Comparison of ENCODE assay signal across 21 cellular contexts in genomic region chr3:14812196-14812785, GRCh38. TPM values are rescaled to one million over a fixed set of nuclear protein-coding genes. Genes with fewer than 3 reads are reported as not detected.
DNase-seq lines count a peak whose midpoint lies in the region; ATAC-seq and TF ChIP-seq lines count a peak whose summit lies in the region.
"Had no signal": no experiment of that assay in that cellular context is flagged by ENCODE, and none has a peak within 500 bp of the region (broad histone marks: within the 10 kb centered on the region; RNA-seq: fewer than 3 reads in every experiment).

No MANE protein-coding gene starts in this region.

- H3K36me3 ChIP-seq in right atrium auricular region (no peaks in the 10 kb centered on the region), left lung (no peaks in the 10 kb centered on the region), sigmoid colon (no peaks in the 10 kb centered on the region), aorta (ENCODE audit: control insufficient read depth in 1 of 2, insufficient read depth in 2 of 2, low read length in 1 of 2) (no peaks in the 10 kb centered on the region)
- H3K36me3 ChIP-seq: cardiac muscle cell had no signal

- TF ChIP-seq EP300 in sigmoid colon (IDR thresholded peaks at IDR 0.05): no peak

- H3K9me3 ChIP-seq in right atrium auricular region: no peaks in the 10 kb centered on the region
- no peaks in the 10 kb centered on the region for H3K9me3 ChIP-seq in left lung
- H3K9me3 ChIP-seq in sigmoid colon: no peaks in the 10 kb centered on the region
- no peaks in the 10 kb centered on the region for H3K9me3 ChIP-seq in aorta (ENCODE audit: control insufficient read depth, low read length)
- H3K9me3 ChIP-seq: A549 had no signal

- H3K27ac ChIP-seq in right atrium auricular region (peak overlapping the region; percentile 40 to 79), left lung (peak overlapping the region in 1 of 2 donors; percentile 40), sigmoid colon (peak overlapping the region; percentile 14 to 81 (median 74)), aorta (ENCODE audit: low read depth in 1 of 2, low read length in 2 of 2) (no peak overlapping the region)
- H3K27ac ChIP-seq: A549, cardiac muscle cell, GM23248 had no signal

- WGBS in sigmoid colon, 2 donors: 45 to 75% methylated on average over 9 of the region's 9 CpGs
- WGBS in aorta, 2 donors: 66 to 72% methylated on average over 9 of the region's 9 CpGs

- no peak for ATAC-seq in Right ventricle myocardium superior (ENCODE audit: poor library complexity)
- ATAC-seq in left lung: no peak
- ATAC-seq in aorta (ENCODE audit: low FRiP score): peak; percentile 1
- no peak for ATAC-seq in GM21390 (IDR thresholded peaks at IDR 0.05; ENCODE audit: unreplicated experiment)
- no peak for ATAC-seq in GM18868 (IDR thresholded peaks at IDR 0.05; ENCODE audit: unreplicated experiment)

- H3K4me1 ChIP-seq in right atrium auricular region (peaks cover 0 to 21% of the 10 kb centered on the region in 2 donors), left lung (peaks cover 0 to 14% of the 10 kb centered on the region in 2 donors), sigmoid colon (peaks cover 0 to 18% (median 12%) of the 10 kb centered on the region in 4 donors), aorta (ENCODE audit: control insufficient read depth in 1 of 2, insufficient read depth in 2 of 2, low read length in 2 of 2) (no peaks in the 10 kb centered on the region)
- H3K4me1 ChIP-seq: A549 had no signal

- intact Hi-C loops in Right ventricle myocardium superior (cut with DNase I): no loop called here
- intact Hi-C loops in left lung (cut with DNase I): no loop called here
- intact Hi-C loops in sigmoid colon (cut with DNase I): no loop called here
- intact Hi-C loops in aorta (cut with DNase I): no loop called here

- TF ChIP-seq CTCF in right atrium auricular region (IDR thresholded peaks at IDR 0.05) (no peak), left lung (IDR thresholded peaks at IDR 0.05) (no peak), sigmoid colon (IDR thresholded peaks at IDR 0.05) (no peak)

- DNase-seq in right atrium auricular region (ENCODE audit: low spot score) (no peak), Right ventricle myocardium superior (no peak), left lung (no peak), sigmoid colon (no peak), aorta (no peak), NCI-H1417 (lab: John Stamatoyannopoulos, UW) (no peak)
- DNase-seq: activated CD4-positive, alpha-beta T cell treated with anti-CD3 and anti-CD28 coated beads, Interleukin-2, amount 50 U/mL, for 1 hour; activated CD8-positive, alpha-beta memory T cell treated with anti-CD3 and anti-CD28 coated beads, Interleukin-2, amount 50 U/mL, for 4 hours; GM23248; head of caudate nucleus; NCI-H1092; NCI-H2107; NCI-H524 treated with DMSO at 0.1 percent for 48 hours; SHP77; stimulated activated naive CD4-positive, alpha-beta T cell had no signal

- H3K4me3 ChIP-seq in right atrium auricular region (peak overlapping the region; percentile 58 to 65), left lung (peak overlapping the region; percentile 7 to 58), sigmoid colon (peak overlapping the region in 3 of 4 donors; percentile 45 to 54 (median 54)), aorta (ENCODE audit: low read length in 2 of 2) (no peak overlapping the region)
- H3K4me3 ChIP-seq: A549, cardiac muscle cell, GM23248 had no signal

- TF ChIP-seq POLR2A in sigmoid colon (IDR thresholded peaks at IDR 0.05): no peak

- H3K27me3 ChIP-seq in right atrium auricular region (peaks cover 0 to 3% of the 10 kb centered on the region in 2 donors), left lung (peaks cover 4 to 67% of the 10 kb centered on the region in 2 donors), sigmoid colon (peaks cover 9 to 42% (median 29%) of the 10 kb centered on the region in 3 donors), aorta (ENCODE audit: control insufficient read depth in 1 of 2, insufficient read depth in 2 of 2, low read length in 1 of 2) (no peaks in the 10 kb centered on the region)

RNA-seq across cellular contexts. Expression of gene FGD5, which starts 6.5 kb away (rescaled TPM):
- total RNA-seq in right atrium auricular region: 10 to 100 TPM in 1 of 2 donors, 1 to 10 TPM in 1; 9.6 to 18.8 TPM
- 15.2 TPM for total RNA-seq in Right ventricle myocardium superior
- total RNA-seq in left lung: 10 to 100 TPM; 25.4 to 48.7 TPM
- total RNA-seq in sigmoid colon: 10 to 100 TPM in 1 of 4 donors, 1 to 10 TPM in 3; 6.4 to 18.6 (median 7.6) TPM
- 1 to 10 TPM; 2.1 to 5.5 (median 3.6) TPM for polyA plus RNA-seq in sigmoid colon
- total RNA-seq in aorta: 10 to 100 TPM; 36.2 to 61.6 TPM
- 1 to 10 TPM; 2.5 to 3.8 TPM for polyA plus RNA-seq in aorta
- total RNA-seq: GM23248, HT1080 had no signal
- polyA plus RNA-seq: BJ, GM23248 had no signal

Comparison
In these comparisons a context has a peak if more than half of its experiments do, and no peak if none do; other contexts are left out.
1. H3K27ac ChIP-seq: peak in right atrium auricular region (2 of 2) and sigmoid colon (4 of 4); none in aorta (0 of 2).
2. H3K4me3 ChIP-seq: peak in right atrium auricular region (2 of 2), left lung (2 of 2) and sigmoid colon (3 of 4); none in aorta (0 of 2).